8 cellular contexts compared by ENCODE assay signal in genomic region chr20:10034717-10035571, GRCh38. TPM values are rescaled to one million over a fixed set of nuclear protein-coding genes. Genes with fewer than 3 reads are reported as not detected.
DNase-seq lines count a peak whose midpoint lies in the region; ATAC-seq and TF ChIP-seq lines count a peak whose summit lies in the region.

ANKEF1 (plus strand) TSS chr20:10034987; CDS start chr20:10038302, 3,315 bp downstream.

- peak within 1 kb of the TSS; percentile 91 for H2AFZ ChIP-seq in GM23338

- peaks cover 4% of the 10 kb centered on the region for H3K27me3 Mint-ChIP-seq in GM23338 (ENCODE audit: insufficient read depth, low read depth, poor library complexity)

- 0 out of 2 replicates have a peak, but pooled peaks cover 4% of the 10 kb centered on the region for H3K79me2 ChIP-seq in GM23338 (replicated peaks; ENCODE audit: insufficient read depth)

- peaks cover 7% of the 10 kb centered on the region; the same call in 1 of the 2 replicates for H3K27me3 ChIP-seq in GM23338 (ENCODE audit: insufficient read depth)
- no peaks in the 10 kb centered on the region for H3K27me3 ChIP-seq in thoracic aorta (replicated peaks; ENCODE audit: insufficient read depth)

- peaks cover 5% of the 10 kb centered on the region; the same call in 1 of the 3 replicates for H3K9me3 Mint-ChIP-seq in GM23338

- no peaks in the 10 kb centered on the region for H3F3A ChIP-seq in GM23338 (replicated peaks; ENCODE audit: low read depth)

- DNase-seq in DMS79 treated with DMSO at 0.1 percent for 48 hours (lab: John Stamatoyannopoulos, UW) (peak; percentile 83), GM23338 (ENCODE audit: low spot score) (peak; percentile 91), LHCN-M2 (ENCODE audit: low read depth) (peak; percentile 6), RPMI8226 (peak; percentile 96), glomerular visceral epithelial cell (ENCODE audit: extremely low spot score) (peak; percentile 80), omental fat pad (ENCODE audit: low spot score) (peak; percentile 27), thoracic aorta (ENCODE audit: low spot score) (no peak)
- DNase-seq in activated naive CD4-positive, alpha-beta T cell treated with Interleukin-2 at 50 U/mL for 16 hours, result peak; percentile 64

- TF ChIP-seq CTCF in GM23338 (conservative IDR thresholded peaks at IDR 0.05; ENCODE audit: low read depth in 2 of 2) (no peak), omental fat pad (IDR thresholded peaks at IDR 0.05) (no peak), thoracic aorta (IDR thresholded peaks at IDR 0.05) (no peak)

- H3K9me2 ChIP-seq in GM23338 (ENCODE audit: insufficient read depth), result no peaks in the 10 kb centered on the region

- H3K4me3 Mint-ChIP-seq in GM23338, result peak within 1 kb of the TSS; percentile 69

- no peaks in the 10 kb centered on the region; the same call in 2 of the 3 replicates for H3K36me3 Mint-ChIP-seq in GM23338 (ENCODE audit: low read depth)

- no peaks in the 10 kb centered on the region for H4K20me1 ChIP-seq in GM23338 (replicated peaks; ENCODE audit: insufficient read depth)

- H3K27ac ChIP-seq in GM23338 (ENCODE audit: low read depth) (no peak within 1 kb of the TSS), thoracic aorta (no peak within 1 kb of the TSS)

- H3K9me3 ChIP-seq in thoracic aorta, result no peaks in the 10 kb centered on the region

- H3K4me1 ChIP-seq in GM23338 (ENCODE audit: insufficient read depth) (peaks cover 6% of the 10 kb centered on the region; the same call in 1 of the 2 replicates), thoracic aorta (ENCODE audit: control insufficient read depth in 1 of 2, low read depth in 2 of 2) (no peaks in the 10 kb centered on the region)

- peak; percentile 98 for ATAC-seq in GM23338
- peak; percentile 84 for ATAC-seq in omental fat pad (ENCODE audit: low FRiP score)
- ATAC-seq in thoracic aorta (ENCODE audit: insufficient number of reproducible peaks, low FRiP score, low read depth), result no peak

- H3K36me3 ChIP-seq in GM23338 (ENCODE audit: insufficient read depth) (no peaks in the 10 kb centered on the region), thoracic aorta (no peaks in the 10 kb centered on the region)

- H3K4me2 ChIP-seq in GM23338, result peak within 1 kb of the TSS; percentile 89

- no peak within 1 kb of the TSS; the same call in none of the 2 replicates for H3K27ac Mint-ChIP-seq in GM23338

- H3K4me3 ChIP-seq in GM23338, result peak within 1 kb of the TSS; percentile 83
- H3K4me3 ChIP-seq in thoracic aorta, result peak within 1 kb of the TSS; percentile 81

- H3K4me1 Mint-ChIP-seq in GM23338, result peaks cover 8% of the 10 kb centered on the region

TF ChIP-seq in GM23338, 12 proteins besides CTCF, POLR2A, EP300 and RAD21:
- no peak for TF ChIP-seq EZH2phosphoT487 (IDR thresholded peaks at IDR 0.05; ENCODE audit: unreplicated experiment)
- peak; percentile 72 for TF ChIP-seq POLR2AphosphoS5 (IDR thresholded peaks at IDR 0.05; ENCODE audit: low read depth)

RNA-seq across cellular contexts. Expression of gene ANKEF1, which starts in this region (rescaled TPM):
- 8.8 and 9.7 TPM in 2 replicates for total RNA-seq in GM23338 (2014; rRNA removed; shearing (Covaris generic))
- polyA plus RNA-seq in GM23338 (2016; fragmentation: Nextera tagmentation; extraction: Ambion mirVana), result 4.6 and 4.7 TPM in 2 replicates
- total RNA-seq in LHCN-M2 (2014; rRNA removed) (0.23 and 0.26 TPM in 2 replicates), omental fat pad (1 to 10 TPM; 2.4 to 6.5 (median 4.4) TPM), thoracic aorta (1 to 10 TPM in 1 of 2 donors, under 1 TPM in 1; 0.41 to 1.1 TPM)
- not detected for polyA plus RNA-seq in LHCN-M2 (2012)

Comparison
In these comparisons a context has a peak if more than half of its experiments do, and no peak if none do; other contexts are left out.
1. Peak in DNase-seq in LHCN-M2; RNA of the gene not detected or under 1 TPM.